In genomic region chr9:20551835-20552234, GRCh38 we compare ENCODE assay signal across 9 cellular contexts.
A peak's percentile ranks its signal among the peaks of the same experiment; 100 is the strongest.
DNase-seq lines count a peak whose midpoint lies in the region; ATAC-seq, FAIRE-seq and TF ChIP-seq lines count a peak whose summit lies in the region.
"Had no signal": no experiment of that assay in that cellular context is flagged by ENCODE, and none has a peak within 500 bp of the region (broad histone marks: within the 10 kb centered on the region; RNA-seq: fewer than 3 reads in every experiment).

No MANE protein-coding gene starts in this region.

- no peaks in the 10 kb centered on the region for H3K27me3 ChIP-seq in keratinocyte (ENCODE audit: control insufficient read depth, extremely low read depth, insufficient read depth, low read length)

- H4K20me1 ChIP-seq in keratinocyte (ENCODE audit: control insufficient read depth, extremely low read depth, insufficient read depth, low read length) = no peaks in the 10 kb centered on the region

- H3K4me2 ChIP-seq in keratinocyte (ENCODE audit: control insufficient read depth, extremely low read depth, insufficient read depth, low read depth, low read length) = peak overlapping the region; percentile 68

- no peaks in the 10 kb centered on the region for H3K36me3 ChIP-seq in keratinocyte (ENCODE audit: control insufficient read depth in 2 of 2, extremely low read depth in 1 of 2, insufficient read depth in 2 of 2, low read length in 2 of 2)
- H3K36me3 ChIP-seq: left ventricle myocardium inferior had no signal

- peaks cover 35% of the 10 kb centered on the region for H3K4me1 ChIP-seq in keratinocyte (ENCODE audit: control insufficient read depth, extremely low read depth, insufficient read depth, low read length)

- dilution Hi-C loops in keratinocyte (cut with MboI; ENCODE audit: extremely low pct_ligation_motif_present, low sequenced_read_pairs) = loop anchor here (10.0 kb wide), 1 partner anchor 53 kb away; no protein-coding TSS in a partner anchor

- peak; percentile 13 for FAIRE-seq in keratinocyte (lab: Jason Lieb, UNC)

- ATAC-seq in GM18511 (IDR thresholded peaks at IDR 0.05; ENCODE audit: unreplicated experiment) (peak; percentile 76), GM21717 (IDR thresholded peaks at IDR 0.05; ENCODE audit: unreplicated experiment) (peak; percentile 54), GM21576 (IDR thresholded peaks at IDR 0.05; ENCODE audit: unreplicated experiment) (no peak)

- H3K9ac ChIP-seq in keratinocyte (ENCODE audit: control insufficient read depth, extremely low read depth, insufficient read depth, low read length) = no peak overlapping the region

- no peak for TF ChIP-seq CTCF in keratinocyte (optimal IDR thresholded peaks at IDR 0.05 in 1 of 3, IDR thresholded peaks at IDR 0.05 in 1 of 3, conservative IDR thresholded peaks at IDR 0.05 in 1 of 3; ENCODE audit: extremely low read depth in 1 of 3, insufficient read depth in 2 of 3, low read length in 3 of 3)

- H2AFZ ChIP-seq in keratinocyte (ENCODE audit: control insufficient read depth, low read length) = no peak overlapping the region

- H3K4me3 ChIP-seq in keratinocyte (ENCODE audit: control insufficient read depth in 2 of 3, extremely low read depth in 1 of 3, insufficient read depth in 2 of 3, low read depth in 1 of 3, low read length in 3 of 3) = no peak overlapping the region
- H3K4me3 ChIP-seq: left ventricle myocardium inferior had no signal

- H3K9me3 ChIP-seq in keratinocyte (ENCODE audit: control insufficient read depth, low read depth, low read length) = no peaks in the 10 kb centered on the region
- H3K9me3 ChIP-seq: left ventricle myocardium inferior had no signal

- no peaks in the 10 kb centered on the region for H3K9me1 ChIP-seq in keratinocyte (ENCODE audit: control insufficient read depth, extremely low read depth, insufficient read depth, low read length)

- H3K27ac ChIP-seq in keratinocyte (ENCODE audit: control insufficient read depth, insufficient read depth, low read length) (peak overlapping the region; percentile 64), caudate nucleus (ENCODE audit: low read depth, low read length) (no peak overlapping the region)
- H3K27ac ChIP-seq: left ventricle myocardium inferior had no signal

- DNase-seq in HuH-7 (ENCODE audit: low spot score) (peak; percentile 16), keratinocyte (ENCODE audit: low read depth, low spot score) (no peak), globus pallidus (ENCODE audit: low spot score) (no peak), caudate nucleus (lab: John Stamatoyannopoulos, UW) (no peak)
- DNase-seq in activated effector memory CD4-positive, alpha-beta T cell treated with anti-CD3 and anti-CD28 coated beads, Interleukin-2, amount 50 U/mL, for 16 hours = no peak
- DNase-seq: left ventricle myocardium inferior had no signal

- peaks cover 3% of the 10 kb centered on the region for H3K79me2 ChIP-seq in keratinocyte (ENCODE audit: control insufficient read depth, insufficient read depth, low read length)
